ENCODE assay signal across 29 cellular contexts in genomic region chr3:32719931-32720330, GRCh38.
"Had no signal": no experiment of that assay in that cellular context is flagged by ENCODE, and none has a peak within 500 bp of the region (broad histone marks: within the 10 kb centered on the region; RNA-seq: fewer than 3 reads in every experiment).

No MANE protein-coding gene starts in this region.

- H3K27ac Mint-ChIP-seq: dendritic cell treated with granulocyte-macrophage colony-stimulating factor and Interleukin-4, amounts not matched to agents 40 ng/mL and 50 ng/mL, for 4 days; effector memory CD8-positive, alpha-beta T cell; endodermal cell had no signal

- H3K4me3 Mint-ChIP-seq: dendritic cell treated with granulocyte-macrophage colony-stimulating factor and Interleukin-4, amounts not matched to agents 40 ng/mL and 50 ng/mL, for 4 days; effector memory CD8-positive, alpha-beta T cell; endodermal cell had no signal

- H3K36me3 ChIP-seq: colonic mucosa had no signal

- H3K9me3 Mint-ChIP-seq: dendritic cell treated with granulocyte-macrophage colony-stimulating factor and Interleukin-4, amounts not matched to agents 40 ng/mL and 50 ng/mL, for 4 days; effector memory CD8-positive, alpha-beta T cell; endodermal cell had no signal

- DNase-seq: colonic mucosa; cortex of kidney; dermis blood vessel endothelial cell; dorsolateral prefrontal cortex; effector CD4-positive, alpha-beta T cell; effector CD8-positive, alpha-beta T cell; effector memory CD4-positive, alpha-beta T cell; effector memory CD8-positive, alpha-beta T cell; endodermal cell; erythroblast; esophagus squamous epithelium; foreskin fibroblast; foreskin keratinocyte; foreskin melanocyte; gastrocnemius medialis; glutamatergic neuron; head of caudate nucleus; heart left ventricle; heart right ventricle had no signal

- H3K4me1 Mint-ChIP-seq: endodermal cell had no signal

- FAIRE-seq: colon, endometrium, endothelial cell of umbilical vein, frontal cortex had no signal

- H3K4me3 ChIP-seq: colonic mucosa, coronary artery, dorsolateral prefrontal cortex, esophagus muscularis mucosa, esophagus squamous epithelium, gastrocnemius medialis, gastroesophageal sphincter, heart left ventricle, heart right ventricle had no signal

- H3K27ac ChIP-seq: colonic mucosa, coronary artery, dorsolateral prefrontal cortex, epithelial cell of prostate, esophagus muscularis mucosa, esophagus squamous epithelium, foreskin keratinocyte, gastrocnemius medialis, gastroesophageal sphincter, heart left ventricle, heart right ventricle had no signal

- H3K4me1 ChIP-seq: colonic mucosa, esophagus muscularis mucosa, esophagus squamous epithelium, foreskin keratinocyte, gastrocnemius medialis, gastroesophageal sphincter, heart left ventricle, heart right ventricle had no signal

- ATAC-seq: effector memory CD8-positive, alpha-beta T cell; esophagus mucosa; foreskin keratinocyte; gastrocnemius medialis; gastroesophageal sphincter; heart left ventricle; heart right ventricle had no signal

- H3K9me3 ChIP-seq: colonic mucosa, esophagus muscularis mucosa, esophagus squamous epithelium, gastrocnemius medialis, gastroesophageal sphincter, heart left ventricle, heart right ventricle had no signal

- H3K27me3 ChIP-seq: colonic mucosa, dorsolateral prefrontal cortex, esophagus muscularis mucosa, esophagus squamous epithelium, foreskin keratinocyte, gastrocnemius medialis, gastroesophageal sphincter, heart left ventricle, heart right ventricle had no signal

- H3K27me3 Mint-ChIP-seq: dendritic cell treated with granulocyte-macrophage colony-stimulating factor and Interleukin-4, amounts not matched to agents 40 ng/mL and 50 ng/mL, for 4 days; effector memory CD8-positive, alpha-beta T cell had no signal
